Comparison of ENCODE assay signal across 1 cellular context in the genomic region with DNA sequence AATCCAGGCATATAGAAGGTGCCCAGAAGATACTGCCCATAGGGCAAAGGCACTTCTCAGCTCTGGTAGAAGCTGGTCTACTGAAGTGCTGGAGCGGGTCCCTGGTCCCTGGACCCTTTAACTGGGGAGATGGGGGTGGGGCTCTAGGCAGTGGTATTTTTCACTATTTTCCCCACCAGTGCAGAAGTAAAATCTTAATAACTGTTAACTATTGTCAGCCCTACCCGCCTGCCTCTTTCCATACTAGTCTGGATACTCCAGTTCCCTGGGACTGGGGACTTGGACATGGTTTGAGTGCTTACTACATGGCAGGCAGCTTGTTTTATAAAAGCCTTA.
A peak's percentile ranks its signal among the peaks of the same experiment; 100 is the strongest.
TF ChIP-seq lines count a peak whose summit lies in the region.

No MANE protein-coding gene starts in this region.

TF ChIP-seq in HepG2, 621 proteins besides CTCF, POLR2A, EP300 and RAD21 (continues in another document):
- TF ChIP-seq ELF3 (CRISPR knock-in tag; IDR thresholded peaks at IDR 0.05) (no peak), CHD2 (IDR thresholded peaks at IDR 0.05; ENCODE audit: low read depth, low read length) (no peak), CBX1 (IDR thresholded peaks at IDR 0.05; ENCODE audit: low read depth) (no peak), BRD4 (CRISPR knock-in tag; IDR thresholded peaks at IDR 0.05) (no peak), ZNF20 (CRISPR knock-in tag; IDR thresholded peaks at IDR 0.05) (no peak), BATF2 (CRISPR knock-in tag; IDR thresholded peaks at IDR 0.05) (no peak), RFX1 (IDR thresholded peaks at IDR 0.05) (no peak), PTBP1 (IDR thresholded peaks at IDR 0.05; ENCODE audit: low read depth, low read length, poor library complexity, severe bottlenecking) (no peak), ZNF12 (CRISPR knock-in tag; IDR thresholded peaks at IDR 0.05) (no peak), ZNF10 (CRISPR knock-in tag; IDR thresholded peaks at IDR 0.05; ENCODE audit: borderline replicate concordance, low read depth) (no peak), ZBTB1 (CRISPR knock-in tag; IDR thresholded peaks at IDR 0.05; ENCODE audit: borderline replicate concordance) (no peak), ZBTB46 (CRISPR knock-in tag; IDR thresholded peaks at IDR 0.05; ENCODE audit: borderline replicate concordance) (no peak), SOX6 (IDR thresholded peaks at IDR 0.05) (no peak), SOX6 (CRISPR knock-in tag; IDR thresholded peaks at IDR 0.05) (peak; percentile 37), ZNF670 (CRISPR knock-in tag; IDR thresholded peaks at IDR 0.05; ENCODE audit: borderline replicate concordance) (no peak)
- TF ChIP-seq, protein P1, sequence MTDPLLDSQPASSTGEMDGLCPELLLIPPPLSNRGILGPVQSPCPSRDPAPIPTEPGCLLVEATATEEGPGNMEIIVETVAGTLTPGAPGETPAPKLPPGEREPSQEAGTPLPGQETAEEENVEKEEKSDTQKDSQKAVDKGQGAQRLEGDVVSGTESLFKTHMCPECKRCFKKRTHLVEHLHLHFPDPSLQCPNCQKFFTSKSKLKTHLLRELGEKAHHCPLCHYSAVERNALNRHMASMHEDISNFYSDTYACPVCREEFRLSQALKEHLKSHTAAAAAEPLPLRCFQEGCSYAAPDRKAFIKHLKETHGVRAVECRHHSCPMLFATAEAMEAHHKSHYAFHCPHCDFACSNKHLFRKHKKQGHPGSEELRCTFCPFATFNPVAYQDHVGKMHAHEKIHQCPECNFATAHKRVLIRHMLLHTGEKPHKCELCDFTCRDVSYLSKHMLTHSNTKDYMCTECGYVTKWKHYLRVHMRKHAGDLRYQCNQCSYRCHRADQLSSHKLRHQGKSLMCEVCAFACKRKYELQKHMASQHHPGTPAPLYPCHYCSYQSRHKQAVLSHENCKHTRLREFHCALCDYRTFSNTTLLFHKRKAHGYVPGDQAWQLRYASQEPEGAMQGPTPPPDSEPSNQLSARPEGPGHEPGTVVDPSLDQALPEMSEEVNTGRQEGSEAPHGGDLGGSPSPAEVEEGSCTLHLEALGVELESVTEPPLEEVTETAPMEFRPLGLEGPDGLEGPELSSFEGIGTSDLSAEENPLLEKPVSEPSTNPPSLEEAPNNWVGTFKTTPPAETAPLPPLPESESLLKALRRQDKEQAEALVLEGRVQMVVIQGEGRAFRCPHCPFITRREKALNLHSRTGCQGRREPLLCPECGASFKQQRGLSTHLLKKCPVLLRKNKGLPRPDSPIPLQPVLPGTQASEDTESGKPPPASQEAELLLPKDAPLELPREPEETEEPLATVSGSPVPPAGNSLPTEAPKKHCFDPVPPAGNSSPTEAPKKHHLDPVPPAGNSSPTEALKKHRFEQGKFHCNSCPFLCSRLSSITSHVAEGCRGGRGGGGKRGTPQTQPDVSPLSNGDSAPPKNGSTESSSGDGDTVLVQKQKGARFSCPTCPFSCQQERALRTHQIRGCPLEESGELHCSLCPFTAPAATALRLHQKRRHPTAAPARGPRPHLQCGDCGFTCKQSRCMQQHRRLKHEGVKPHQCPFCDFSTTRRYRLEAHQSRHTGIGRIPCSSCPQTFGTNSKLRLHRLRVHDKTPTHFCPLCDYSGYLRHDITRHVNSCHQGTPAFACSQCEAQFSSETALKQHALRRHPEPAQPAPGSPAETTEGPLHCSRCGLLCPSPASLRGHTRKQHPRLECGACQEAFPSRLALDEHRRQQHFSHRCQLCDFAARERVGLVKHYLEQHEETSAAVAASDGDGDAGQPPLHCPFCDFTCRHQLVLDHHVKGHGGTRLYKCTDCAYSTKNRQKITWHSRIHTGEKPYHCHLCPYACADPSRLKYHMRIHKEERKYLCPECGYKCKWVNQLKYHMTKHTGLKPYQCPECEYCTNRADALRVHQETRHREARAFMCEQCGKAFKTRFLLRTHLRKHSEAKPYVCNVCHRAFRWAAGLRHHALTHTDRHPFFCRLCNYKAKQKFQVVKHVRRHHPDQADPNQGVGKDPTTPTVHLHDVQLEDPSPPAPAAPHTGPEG (CRISPR knock-in tag; IDR thresholded peaks at IDR 0.05), result 0 out of 2 replicates have a peak, but pooled peaks have one; percentile 23
- TF ChIP-seq, protein P2, sequence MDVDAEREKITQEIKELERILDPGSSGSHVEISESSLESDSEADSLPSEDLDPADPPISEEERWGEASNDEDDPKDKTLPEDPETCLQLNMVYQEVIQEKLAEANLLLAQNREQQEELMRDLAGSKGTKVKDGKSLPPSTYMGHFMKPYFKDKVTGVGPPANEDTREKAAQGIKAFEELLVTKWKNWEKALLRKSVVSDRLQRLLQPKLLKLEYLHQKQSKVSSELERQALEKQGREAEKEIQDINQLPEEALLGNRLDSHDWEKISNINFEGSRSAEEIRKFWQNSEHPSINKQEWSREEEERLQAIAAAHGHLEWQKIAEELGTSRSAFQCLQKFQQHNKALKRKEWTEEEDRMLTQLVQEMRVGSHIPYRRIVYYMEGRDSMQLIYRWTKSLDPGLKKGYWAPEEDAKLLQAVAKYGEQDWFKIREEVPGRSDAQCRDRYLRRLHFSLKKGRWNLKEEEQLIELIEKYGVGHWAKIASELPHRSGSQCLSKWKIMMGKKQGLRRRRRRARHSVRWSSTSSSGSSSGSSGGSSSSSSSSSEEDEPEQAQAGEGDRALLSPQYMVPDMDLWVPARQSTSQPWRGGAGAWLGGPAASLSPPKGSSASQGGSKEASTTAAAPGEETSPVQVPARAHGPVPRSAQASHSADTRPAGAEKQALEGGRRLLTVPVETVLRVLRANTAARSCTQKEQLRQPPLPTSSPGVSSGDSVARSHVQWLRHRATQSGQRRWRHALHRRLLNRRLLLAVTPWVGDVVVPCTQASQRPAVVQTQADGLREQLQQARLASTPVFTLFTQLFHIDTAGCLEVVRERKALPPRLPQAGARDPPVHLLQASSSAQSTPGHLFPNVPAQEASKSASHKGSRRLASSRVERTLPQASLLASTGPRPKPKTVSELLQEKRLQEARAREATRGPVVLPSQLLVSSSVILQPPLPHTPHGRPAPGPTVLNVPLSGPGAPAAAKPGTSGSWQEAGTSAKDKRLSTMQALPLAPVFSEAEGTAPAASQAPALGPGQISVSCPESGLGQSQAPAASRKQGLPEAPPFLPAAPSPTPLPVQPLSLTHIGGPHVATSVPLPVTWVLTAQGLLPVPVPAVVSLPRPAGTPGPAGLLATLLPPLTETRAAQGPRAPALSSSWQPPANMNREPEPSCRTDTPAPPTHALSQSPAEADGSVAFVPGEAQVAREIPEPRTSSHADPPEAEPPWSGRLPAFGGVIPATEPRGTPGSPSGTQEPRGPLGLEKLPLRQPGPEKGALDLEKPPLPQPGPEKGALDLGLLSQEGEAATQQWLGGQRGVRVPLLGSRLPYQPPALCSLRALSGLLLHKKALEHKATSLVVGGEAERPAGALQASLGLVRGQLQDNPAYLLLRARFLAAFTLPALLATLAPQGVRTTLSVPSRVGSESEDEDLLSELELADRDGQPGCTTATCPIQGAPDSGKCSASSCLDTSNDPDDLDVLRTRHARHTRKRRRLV (CRISPR knock-in tag; IDR thresholded peaks at IDR 0.05), result no peak
- TF ChIP-seq, protein P3, sequence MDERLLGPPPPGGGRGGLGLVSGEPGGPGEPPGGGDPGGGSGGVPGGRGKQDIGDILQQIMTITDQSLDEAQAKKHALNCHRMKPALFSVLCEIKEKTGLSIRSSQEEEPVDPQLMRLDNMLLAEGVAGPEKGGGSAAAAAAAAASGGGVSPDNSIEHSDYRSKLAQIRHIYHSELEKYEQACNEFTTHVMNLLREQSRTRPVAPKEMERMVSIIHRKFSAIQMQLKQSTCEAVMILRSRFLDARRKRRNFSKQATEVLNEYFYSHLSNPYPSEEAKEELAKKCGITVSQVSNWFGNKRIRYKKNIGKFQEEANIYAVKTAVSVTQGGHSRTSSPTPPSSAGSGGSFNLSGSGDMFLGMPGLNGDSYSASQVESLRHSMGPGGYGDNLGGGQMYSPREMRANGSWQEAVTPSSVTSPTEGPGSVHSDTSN (CRISPR knock-in tag; IDR thresholded peaks at IDR 0.05), result no peak
- TF ChIP-seq, protein P4, sequence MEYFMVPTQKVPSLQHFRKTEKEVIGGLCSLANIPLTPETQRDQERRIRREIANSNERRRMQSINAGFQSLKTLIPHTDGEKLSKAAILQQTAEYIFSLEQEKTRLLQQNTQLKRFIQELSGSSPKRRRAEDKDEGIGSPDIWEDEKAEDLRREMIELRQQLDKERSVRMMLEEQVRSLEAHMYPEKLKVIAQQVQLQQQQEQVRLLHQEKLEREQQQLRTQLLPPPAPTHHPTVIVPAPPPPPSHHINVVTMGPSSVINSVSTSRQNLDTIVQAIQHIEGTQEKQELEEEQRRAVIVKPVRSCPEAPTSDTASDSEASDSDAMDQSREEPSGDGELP (IDR thresholded peaks at IDR 0.05; ENCODE audit: borderline replicate concordance, low read depth), result no peak
- TF ChIP-seq, protein P5, sequence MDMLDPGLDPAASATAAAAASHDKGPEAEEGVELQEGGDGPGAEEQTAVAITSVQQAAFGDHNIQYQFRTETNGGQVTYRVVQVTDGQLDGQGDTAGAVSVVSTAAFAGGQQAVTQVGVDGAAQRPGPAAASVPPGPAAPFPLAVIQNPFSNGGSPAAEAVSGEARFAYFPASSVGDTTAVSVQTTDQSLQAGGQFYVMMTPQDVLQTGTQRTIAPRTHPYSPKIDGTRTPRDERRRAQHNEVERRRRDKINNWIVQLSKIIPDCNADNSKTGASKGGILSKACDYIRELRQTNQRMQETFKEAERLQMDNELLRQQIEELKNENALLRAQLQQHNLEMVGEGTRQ (IDR thresholded peaks at IDR 0.05; ENCODE audit: low read depth, low read length), result no peak
- TF ChIP-seq, protein P5 (CRISPR knock-in tag; IDR thresholded peaks at IDR 0.05; ENCODE audit: borderline replicate concordance), result no peak
- TF ChIP-seq, protein P6, sequence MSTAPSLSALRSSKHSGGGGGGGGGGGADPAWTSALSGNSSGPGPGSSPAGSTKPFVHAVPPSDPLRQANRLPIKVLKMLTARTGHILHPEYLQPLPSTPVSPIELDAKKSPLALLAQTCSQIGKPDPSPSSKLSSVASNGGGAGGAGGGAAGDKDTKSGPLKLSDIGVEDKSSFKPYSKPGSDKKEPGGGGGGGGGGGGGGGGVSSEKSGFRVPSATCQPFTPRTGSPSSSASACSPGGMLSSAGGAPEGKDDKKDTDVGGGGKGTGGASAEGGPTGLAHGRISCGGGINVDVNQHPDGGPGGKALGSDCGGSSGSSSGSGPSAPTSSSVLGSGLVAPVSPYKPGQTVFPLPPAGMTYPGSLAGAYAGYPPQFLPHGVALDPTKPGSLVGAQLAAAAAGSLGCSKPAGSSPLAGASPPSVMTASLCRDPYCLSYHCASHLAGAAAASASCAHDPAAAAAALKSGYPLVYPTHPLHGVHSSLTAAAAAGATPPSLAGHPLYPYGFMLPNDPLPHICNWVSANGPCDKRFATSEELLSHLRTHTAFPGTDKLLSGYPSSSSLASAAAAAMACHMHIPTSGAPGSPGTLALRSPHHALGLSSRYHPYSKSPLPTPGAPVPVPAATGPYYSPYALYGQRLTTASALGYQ (CRISPR knock-in tag; IDR thresholded peaks at IDR 0.05), result no peak
